ENCODE assay signal across 8 cellular contexts in genomic region chr4:98261291-98262271, GRCh38. TPM values are rescaled to one million over a fixed set of nuclear protein-coding genes. Genes with fewer than 3 reads are reported as not detected.
DNase-seq lines count a peak whose midpoint lies in the region; ATAC-seq and TF ChIP-seq lines count a peak whose summit lies in the region.

Gene RAP1GDS1 (plus strand): TSS chr4:98261384. CDS start chr4:98261566, 182 bp downstream.

- H3K4me1 ChIP-seq in right cardiac atrium (ENCODE audit: control insufficient read depth, insufficient read depth, low read length) = peaks cover 3% of the 10 kb centered on the region

- DNase-seq in DMS53 treated with DMSO at 0.1 percent for 48 hours (lab: John Stamatoyannopoulos, UW; ENCODE audit: unreplicated experiment) (peak; percentile 34), astrocyte of the cerebellum (ENCODE audit: low read depth) (peak; percentile 29), right cardiac atrium (peak; percentile 33 to 72 (median 70)), pulmonary artery endothelial cell (ENCODE audit: low read depth, low spot score) (no peak), GM19238 (ENCODE audit: insufficient read length, low spot score) (no peak)

- no peak for TF ChIP-seq CTCF in astrocyte of the cerebellum (IDR thresholded peaks at IDR 0.05; ENCODE audit: low read depth, low read length, missing control alignments)

- peak within 1 kb of the TSS; percentile 85 for H3K4me3 ChIP-seq in astrocyte of the cerebellum (ENCODE audit: low read depth, low read length)
- H3K4me3 ChIP-seq in right cardiac atrium (ENCODE audit: low read length) = peak within 1 kb of the TSS; percentile 93

- under 1% methylated on average over 91 of the region's 103 CpGs for WGBS in right cardiac atrium

- no peak for TF ChIP-seq RAD21 in Ishikawa (IDR thresholded peaks at IDR 0.05; ENCODE audit: low read depth)

- peak within 1 kb of the TSS; percentile 85 for H3K27ac ChIP-seq in right cardiac atrium (ENCODE audit: low read length)

- in situ Hi-C loops in astrocyte of the cerebellum (cut with HindIII; ENCODE audit: low sequenced_read_pairs) = no loop called here

- H3K27me3 ChIP-seq in right cardiac atrium (ENCODE audit: control insufficient read depth, insufficient read depth) = no peaks in the 10 kb centered on the region

- no peaks in the 10 kb centered on the region for H3K9me3 ChIP-seq in right cardiac atrium (ENCODE audit: control insufficient read depth, low read length)

- ATAC-seq in GM21576 (IDR thresholded peaks at IDR 0.05; ENCODE audit: unreplicated experiment) (peak; percentile 10), SK-N-SH treated with all-trans-retinoic acid at 6 μM for 48 hours (peak; percentile 53), right cardiac atrium (peak; percentile 19 to 30)

- no peak for TF ChIP-seq EP300 in Ishikawa (IDR thresholded peaks at IDR 0.05; ENCODE audit: borderline replicate concordance)

- intact Hi-C loops in right cardiac atrium (cut with DNase I) = no loop called here

TF ChIP-seq in Ishikawa, 13 proteins besides CTCF, POLR2A, EP300 and RAD21:
- TF ChIP-seq USF1 (IDR thresholded peaks at IDR 0.05) (no peak), MAX (IDR thresholded peaks at IDR 0.05) (peak; percentile 54), YY1 (IDR thresholded peaks at IDR 0.05; ENCODE audit: low read depth) (0 out of 2 replicates have a peak, but pooled peaks have one; percentile 24)

TF ChIP-seq in SK-N-SH treated with all-trans-retinoic acid at 6 μM for 48 hours, 23 proteins besides CTCF, POLR2A, EP300 and RAD21:
- TF ChIP-seq CSDC2 (CRISPR knock-in tag; IDR thresholded peaks at IDR 0.05) (no peak), TSHZ2 (CRISPR knock-in tag; IDR thresholded peaks at IDR 0.05) (no peak), CSRNP3 (CRISPR knock-in tag; IDR thresholded peaks at IDR 0.05) (no peak), PPARA (CRISPR knock-in tag; IDR thresholded peaks at IDR 0.05; ENCODE audit: borderline replicate concordance) (no peak), ZNF8 (CRISPR knock-in tag; IDR thresholded peaks at IDR 0.05) (no peak), ZC3H10 (CRISPR knock-in tag; IDR thresholded peaks at IDR 0.05) (no peak), ESRRG (CRISPR knock-in tag; IDR thresholded peaks at IDR 0.05) (no peak), POU6F1 (CRISPR knock-in tag; IDR thresholded peaks at IDR 0.05; ENCODE audit: borderline replicate concordance, low read depth) (no peak)
TF ChIP-seq in SK-N-SH treated with all-trans-retinoic acid at 6 μM for 48 hours: peak in this region for 0.

RNA-seq across cellular contexts. Expression of gene RAP1GDS1, which starts in this region (rescaled TPM):
- 10 to 100 TPM; 10.2 to 14.8 (median 13.2) TPM for total RNA-seq in right cardiac atrium
- polyA plus RNA-seq in right cardiac atrium = 5.0 TPM
- total RNA-seq in pulmonary artery endothelial cell = 65.9 and 81.7 TPM in 2 replicates

Comparison
In these comparisons a context has a peak if more than half of its experiments do, and no peak if none do; other contexts are left out.
1. DNase-seq: peak in DMS53 treated with DMSO at 0.1 percent for 48 hours (single experiment), astrocyte of the cerebellum (single experiment) and right cardiac atrium (3 of 3); none in pulmonary artery endothelial cell (single experiment) and GM19238 (single experiment).
2. Peak in every context shown above with its lines, with median percentiles within 50 percentile points of each other: ATAC-seq.